9 cellular contexts compared by ENCODE assay signal in the genomic region with DNA sequence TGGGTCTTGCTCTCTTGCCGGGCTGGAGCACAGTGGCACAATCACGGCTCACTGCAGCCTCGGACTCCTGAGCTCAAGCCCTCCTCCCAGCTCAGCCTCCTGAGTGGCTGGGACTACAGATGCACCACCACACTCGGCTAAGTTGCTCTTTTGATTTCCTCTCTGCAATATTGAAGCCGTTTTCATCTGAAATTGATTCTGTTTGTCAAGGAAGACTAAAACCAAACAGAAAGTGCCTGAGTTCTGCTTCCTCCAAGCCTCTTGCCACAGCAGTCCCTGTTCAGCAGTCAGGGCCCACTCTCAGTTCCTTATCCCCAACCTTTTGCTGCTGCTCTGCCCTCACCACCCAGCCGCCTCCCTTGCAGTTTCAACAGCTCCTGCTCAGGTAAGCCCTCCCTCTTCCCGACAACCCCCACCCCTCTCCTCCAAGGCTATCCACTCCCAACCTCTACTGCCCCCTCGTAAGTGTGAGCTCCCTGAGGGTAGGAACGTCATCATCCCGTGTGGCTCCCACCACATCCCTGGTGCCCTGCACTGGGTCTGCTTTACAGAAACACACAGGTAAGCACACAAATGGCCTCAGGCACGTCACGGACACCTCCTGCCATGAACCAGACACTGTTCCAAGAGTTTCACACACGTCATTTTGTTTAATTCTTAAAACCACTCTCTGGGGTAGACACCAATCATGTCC.
DNase-seq lines count a peak whose midpoint lies in the region; ATAC-seq, FAIRE-seq and TF ChIP-seq lines count a peak whose summit lies in the region.
"Had no signal": no experiment of that assay in that cellular context is flagged by ENCODE, and none has a peak within 500 bp of the region (broad histone marks: within the 10 kb centered on the region; RNA-seq: fewer than 3 reads in every experiment).

No MANE protein-coding gene starts in this region.

- WGBS in HepG2 (ENCODE audit: low lambda C conversion rate) = 26% methylated on average over 13 of the region's 13 CpGs

- peaks cover 39% of the 10 kb centered on the region for H3K4me1 ChIP-seq in HepG2 (ENCODE audit: insufficient read depth, low read length)
- no peaks in the 10 kb centered on the region for H3K4me1 ChIP-seq in uterus

- in situ Hi-C loops in HepG2 (cut with HindIII; ENCODE audit: extremely low pct_ligation_motif_present, low pct_unique_long_range_greater_than_20kb) = no loop called here

- H3K4me3 ChIP-seq in HepG2 (replicated peaks in 1 of 3; ENCODE audit: insufficient read depth in 1 of 3, low read depth in 2 of 3, low read length in 3 of 3) (no peak overlapping the region), uterus (no peak overlapping the region)

- H3K27ac ChIP-seq in HepG2 (ENCODE audit: extremely low read length, insufficient read depth, low read length) = no peak overlapping the region
- no peak overlapping the region for H3K27ac ChIP-seq in uterus

- no peak overlapping the region for H2AFZ ChIP-seq in HepG2 (ENCODE audit: low read length)

- TF ChIP-seq EP300 in HepG2 (IDR thresholded peaks at IDR 0.05; ENCODE audit: low read depth in 2 of 2, low read length in 2 of 2) (no peak), HepG2 (CRISPR knock-in tag; IDR thresholded peaks at IDR 0.05; ENCODE audit: borderline replicate concordance) (no peak)

- TF ChIP-seq CTCF in HepG2 (CRISPR knock-in tag; IDR thresholded peaks at IDR 0.05) (no peak), uterus (IDR thresholded peaks at IDR 0.05) (no peak)

- ATAC-seq in GM18519 (IDR thresholded peaks at IDR 0.05; ENCODE audit: low FRiP score, unreplicated experiment) (peak; percentile 86), GM21717 (IDR thresholded peaks at IDR 0.05; ENCODE audit: unreplicated experiment) (peak; percentile 98), HG03575 (IDR thresholded peaks at IDR 0.05; ENCODE audit: extremely low read depth, insufficient number of reproducible peaks, low FRiP score, unreplicated experiment) (peak; percentile 91), HepG2 (no peak)

- TF ChIP-seq POLR2A in HepG2 (IDR thresholded peaks at IDR 0.05; ENCODE audit: insufficient read depth in 1 of 2, low read depth in 2 of 2, low read length in 2 of 2) (no peak), uterus (IDR thresholded peaks at IDR 0.05) (no peak)

- DNase-seq in HepG2 (ENCODE audit: low spot score) = no peak
- DNase-seq in NCI-H226 = no peak
- DNase-seq in NK-92 treated with Interleukin-12 subunit alpha and Interleukin-12 subunit beta, amount 100 ng/mL, for 24 hours (lab: John Stamatoyannopoulos, UW) = no peak
- DNase-seq in COR-L47 (lab: John Stamatoyannopoulos, UW) = no peak
- no peak for DNase-seq in uterus
- DNase-seq: NCI-H82 had no signal

- H3K36me3 ChIP-seq in HepG2 (replicated peaks in 1 of 2; ENCODE audit: control insufficient read depth in 1 of 2, insufficient read depth in 2 of 2, low read length in 2 of 2) (no peaks in the 10 kb centered on the region), uterus (no peaks in the 10 kb centered on the region)

- POLR2A ChIA-PET in HepG2 (lab: Yijun Ruan, JAX) = no interaction called here

- no peak overlapping the region for H3K9ac ChIP-seq in HepG2 (ENCODE audit: insufficient read depth, low read depth, low read length)

- H4K20me1 ChIP-seq in HepG2 (ENCODE audit: insufficient read depth, low read length) = no peaks in the 10 kb centered on the region

- no peak for FAIRE-seq in HepG2 (lab: Jason Lieb, UNC)

- BruUV-seq in HepG2 (replicated peaks; lab: Mats Ljungman, UMichigan) = no TSS peak

- H3K4me2 ChIP-seq in HepG2 (ENCODE audit: low read depth, low read length) = no peak overlapping the region; the same call in 1 of the 2 replicates

- H3K9me3 ChIP-seq in HepG2 (ENCODE audit: low read length) = no peaks in the 10 kb centered on the region
- no peaks in the 10 kb centered on the region for H3K9me3 ChIP-seq in uterus

- intact Hi-C loops in HepG2 (cut with micrococcal nuclease; ENCODE audit: unreplicated experiment) (no loop called here), uterus (cut with DNase I; ENCODE audit: low total_unique reads) (no loop called here)

- no peaks in the 10 kb centered on the region for H3K79me2 ChIP-seq in HepG2 (ENCODE audit: insufficient read depth, low read length)

- CTCF ChIA-PET in HepG2 (lab: Yijun Ruan, JAX; ENCODE audit: low intra/inter-chr PET ratio, low total read pairs) = no interaction called here

- H3K27me3 ChIP-seq in HepG2 (ENCODE audit: control insufficient read depth in 1 of 2, insufficient read depth in 2 of 2, low read length in 2 of 2) (peaks cover 3 to 39% of the 10 kb centered on the region in 2 experiments; a peak in 2 of 5 replicates), uterus (no peaks in the 10 kb centered on the region)

- TF ChIP-seq RAD21 in HepG2 (CRISPR knock-in tag; IDR thresholded peaks at IDR 0.05) = no peak

TF ChIP-seq in HepG2, 621 proteins besides CTCF, POLR2A, EP300 and RAD21 (continues in another document):
- TF ChIP-seq, protein P1, sequence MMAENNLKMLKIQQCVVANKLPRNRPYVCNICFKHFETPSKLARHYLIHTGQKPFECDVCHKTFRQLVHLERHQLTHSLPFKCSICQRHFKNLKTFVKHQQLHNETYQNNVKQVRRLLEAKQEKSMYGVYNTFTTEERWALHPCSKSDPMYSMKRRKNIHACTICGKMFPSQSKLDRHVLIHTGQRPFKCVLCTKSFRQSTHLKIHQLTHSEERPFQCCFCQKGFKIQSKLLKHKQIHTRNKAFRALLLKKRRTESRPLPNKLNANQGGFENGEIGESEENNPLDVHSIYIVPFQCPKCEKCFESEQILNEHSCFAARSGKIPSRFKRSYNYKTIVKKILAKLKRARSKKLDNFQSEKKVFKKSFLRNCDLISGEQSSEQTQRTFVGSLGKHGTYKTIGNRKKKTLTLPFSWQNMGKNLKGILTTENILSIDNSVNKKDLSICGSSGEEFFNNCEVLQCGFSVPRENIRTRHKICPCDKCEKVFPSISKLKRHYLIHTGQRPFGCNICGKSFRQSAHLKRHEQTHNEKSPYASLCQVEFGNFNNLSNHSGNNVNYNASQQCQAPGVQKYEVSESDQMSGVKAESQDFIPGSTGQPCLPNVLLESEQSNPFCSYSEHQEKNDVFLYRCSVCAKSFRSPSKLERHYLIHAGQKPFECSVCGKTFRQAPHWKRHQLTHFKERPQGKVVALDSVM (CRISPR knock-in tag; IDR thresholded peaks at IDR 0.05) = peak; percentile 59; the same call in 1 of the 2 replicates
- no peak for TF ChIP-seq TGIF2 (CRISPR knock-in tag; IDR thresholded peaks at IDR 0.05)
- TF ChIP-seq BHLHE40 (IDR thresholded peaks at IDR 0.05; ENCODE audit: low read length) = no peak
- no peak for TF ChIP-seq SOX13 (IDR thresholded peaks at IDR 0.05)
- no peak for TF ChIP-seq SOX13 (CRISPR knock-in tag; conservative IDR thresholded peaks at IDR 0.05 in 1 of 2, IDR thresholded peaks at IDR 0.05 in 1 of 2)
- no peak for TF ChIP-seq ZNF614 (CRISPR knock-in tag; IDR thresholded peaks at IDR 0.05; ENCODE audit: borderline replicate concordance)
- no peak for TF ChIP-seq NPAS2 (CRISPR knock-in tag; IDR thresholded peaks at IDR 0.05; ENCODE audit: borderline replicate concordance)
- TF ChIP-seq, protein P2, sequence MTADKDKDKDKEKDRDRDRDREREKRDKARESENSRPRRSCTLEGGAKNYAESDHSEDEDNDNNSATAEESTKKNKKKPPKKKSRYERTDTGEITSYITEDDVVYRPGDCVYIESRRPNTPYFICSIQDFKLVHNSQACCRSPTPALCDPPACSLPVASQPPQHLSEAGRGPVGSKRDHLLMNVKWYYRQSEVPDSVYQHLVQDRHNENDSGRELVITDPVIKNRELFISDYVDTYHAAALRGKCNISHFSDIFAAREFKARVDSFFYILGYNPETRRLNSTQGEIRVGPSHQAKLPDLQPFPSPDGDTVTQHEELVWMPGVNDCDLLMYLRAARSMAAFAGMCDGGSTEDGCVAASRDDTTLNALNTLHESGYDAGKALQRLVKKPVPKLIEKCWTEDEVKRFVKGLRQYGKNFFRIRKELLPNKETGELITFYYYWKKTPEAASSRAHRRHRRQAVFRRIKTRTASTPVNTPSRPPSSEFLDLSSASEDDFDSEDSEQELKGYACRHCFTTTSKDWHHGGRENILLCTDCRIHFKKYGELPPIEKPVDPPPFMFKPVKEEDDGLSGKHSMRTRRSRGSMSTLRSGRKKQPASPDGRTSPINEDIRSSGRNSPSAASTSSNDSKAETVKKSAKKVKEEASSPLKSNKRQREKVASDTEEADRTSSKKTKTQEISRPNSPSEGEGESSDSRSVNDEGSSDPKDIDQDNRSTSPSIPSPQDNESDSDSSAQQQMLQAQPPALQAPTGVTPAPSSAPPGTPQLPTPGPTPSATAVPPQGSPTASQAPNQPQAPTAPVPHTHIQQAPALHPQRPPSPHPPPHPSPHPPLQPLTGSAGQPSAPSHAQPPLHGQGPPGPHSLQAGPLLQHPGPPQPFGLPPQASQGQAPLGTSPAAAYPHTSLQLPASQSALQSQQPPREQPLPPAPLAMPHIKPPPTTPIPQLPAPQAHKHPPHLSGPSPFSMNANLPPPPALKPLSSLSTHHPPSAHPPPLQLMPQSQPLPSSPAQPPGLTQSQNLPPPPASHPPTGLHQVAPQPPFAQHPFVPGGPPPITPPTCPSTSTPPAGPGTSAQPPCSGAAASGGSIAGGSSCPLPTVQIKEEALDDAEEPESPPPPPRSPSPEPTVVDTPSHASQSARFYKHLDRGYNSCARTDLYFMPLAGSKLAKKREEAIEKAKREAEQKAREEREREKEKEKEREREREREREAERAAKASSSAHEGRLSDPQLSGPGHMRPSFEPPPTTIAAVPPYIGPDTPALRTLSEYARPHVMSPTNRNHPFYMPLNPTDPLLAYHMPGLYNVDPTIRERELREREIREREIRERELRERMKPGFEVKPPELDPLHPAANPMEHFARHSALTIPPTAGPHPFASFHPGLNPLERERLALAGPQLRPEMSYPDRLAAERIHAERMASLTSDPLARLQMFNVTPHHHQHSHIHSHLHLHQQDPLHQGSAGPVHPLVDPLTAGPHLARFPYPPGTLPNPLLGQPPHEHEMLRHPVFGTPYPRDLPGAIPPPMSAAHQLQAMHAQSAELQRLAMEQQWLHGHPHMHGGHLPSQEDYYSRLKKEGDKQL (CRISPR knock-in tag; IDR thresholded peaks at IDR 0.05; ENCODE audit: low read depth) = no peak
- TF ChIP-seq SP1 (IDR thresholded peaks at IDR 0.05) = no peak
- TF ChIP-seq SP1 (CRISPR knock-in tag; IDR thresholded peaks at IDR 0.05) = no peak
- no peak for TF ChIP-seq KAT8 (CRISPR knock-in tag; IDR thresholded peaks at IDR 0.05)
- TF ChIP-seq RNF2 (conservative IDR thresholded peaks at IDR 0.05; ENCODE audit: low read depth) = no peak
- TF ChIP-seq GFI1 (CRISPR knock-in tag; IDR thresholded peaks at IDR 0.05; ENCODE audit: borderline replicate concordance) = no peak
- no peak for TF ChIP-seq TOPORS (CRISPR knock-in tag; IDR thresholded peaks at IDR 0.05)
- no peak for TF ChIP-seq NCOA2 (CRISPR knock-in tag; IDR thresholded peaks at IDR 0.05)
